28 cellular contexts compared by ENCODE assay signal in the genomic region with DNA sequence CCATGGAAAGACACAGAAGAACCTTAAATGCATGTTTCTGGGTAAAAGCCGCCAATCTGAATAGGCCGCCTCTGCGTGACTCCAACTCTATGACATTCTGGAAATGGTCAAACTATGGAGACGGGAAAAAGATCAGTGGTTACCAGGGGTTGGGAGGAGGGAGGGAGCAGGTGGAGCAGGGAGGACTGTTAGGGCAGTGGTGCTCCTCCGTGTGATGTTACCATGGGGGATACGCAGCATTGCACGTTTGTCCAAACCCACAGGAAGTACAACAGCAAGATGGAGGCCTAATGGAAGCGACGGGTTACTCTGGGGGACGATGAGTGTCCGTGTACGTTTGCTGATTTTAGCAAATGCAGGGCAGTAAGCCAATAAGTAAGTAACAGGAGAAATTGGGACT.
"Had no signal": no experiment of that assay in that cellular context is flagged by ENCODE, and none has a peak within 500 bp of the region (broad histone marks: within the 10 kb centered on the region; RNA-seq: fewer than 3 reads in every experiment).

No MANE protein-coding gene starts in this region.

- DNase-seq: hypothalamus; immature natural killer cell; kidney; left colon; lower lobe of right lung; mammary epithelial cell; mesenchymal stem cell; naive thymus-derived CD8-positive, alpha-beta T cell; psoas muscle; stimulated activated CD4-positive, alpha-beta T cell treated with anti-CD3 and anti-CD28 coated beads, Interleukin-12 subunit alpha, Interleukin-12 subunit beta, amount 100 ng/mL, for 4 hours; stimulated activated CD4-positive, alpha-beta T cell treated with anti-CD3 and anti-CD28 coated beads, Interleukin-15, amount 100 ng/mL, for 24 hours; stimulated activated CD4-positive, alpha-beta T cell treated with anti-CD3 and anti-CD28 coated beads, Interleukin-2, amount 100 ng/mL, for 24 hours; stimulated activated CD4-positive, alpha-beta T cell treated with anti-CD3 and anti-CD28 coated beads, Interleukin-4, amount 100 ng/mL, for 1 hour; stimulated activated naive CD4-positive, alpha-beta T cell; tibial artery; trophoblast cell; upper lobe of right lung had no signal

- H3K27ac ChIP-seq: left lung, lower lobe of right lung, parathyroid adenoma, psoas muscle, right atrium auricular region, skin epidermis, suprapubic skin, thoracic aorta, tibial artery, upper lobe of right lung had no signal

- H3K9ac ChIP-seq: parathyroid adenoma had no signal

- H3K36me3 ChIP-seq: right atrium auricular region had no signal

- H3K27me3 ChIP-seq: right atrium auricular region had no signal

- H3K27ac Mint-ChIP-seq: immature natural killer cell; nephron; stimulated activated effector memory CD8-positive, alpha-beta T cell treated with anti-CD3 and anti-CD28 coated beads, Interleukin-12 subunit alpha, Interleukin-12 subunit beta, amount 100 ng/mL, for 72 hours; stimulated activated naive CD8-positive, alpha-beta T cell treated with anti-CD3 and anti-CD28 coated beads, Interleukin-15, Interleukin-2, amounts not matched to agents 100 ng/mL and 50 ng/mL, for 24 hours had no signal

- H3K4me3 ChIP-seq: left lung, lower lobe of right lung, psoas muscle, right atrium auricular region, skin epidermis, suprapubic skin, thoracic aorta, tibial artery, upper lobe of right lung had no signal

- H3K9me3 ChIP-seq: lower lobe of right lung, psoas muscle, suprapubic skin, upper lobe of right lung had no signal

- H3K4me3 Mint-ChIP-seq: immature natural killer cell; naive thymus-derived CD8-positive, alpha-beta T cell; nephron; neural crest cell; stimulated activated effector memory CD8-positive, alpha-beta T cell treated with anti-CD3 and anti-CD28 coated beads, Interleukin-12 subunit alpha, Interleukin-12 subunit beta, amount 100 ng/mL, for 72 hours; stimulated activated naive CD8-positive, alpha-beta T cell treated with anti-CD3 and anti-CD28 coated beads, Interleukin-15, Interleukin-2, amounts not matched to agents 100 ng/mL and 50 ng/mL, for 24 hours had no signal

- H3K4me1 ChIP-seq: left lung, lower lobe of right lung, parathyroid adenoma, psoas muscle, right atrium auricular region, suprapubic skin, tibial artery, upper lobe of right lung had no signal

- ATAC-seq: left colon; left lung; naive thymus-derived CD8-positive, alpha-beta T cell; psoas muscle; sciatic nerve; stimulated activated effector memory CD8-positive, alpha-beta T cell treated with anti-CD3 and anti-CD28 coated beads, Interleukin-12 subunit alpha, Interleukin-12 subunit beta, amount 100 ng/mL, for 72 hours had no signal

- H3K4me1 Mint-ChIP-seq: nephron had no signal
